ENCODE assay signal across 1 cellular context in the genomic region with DNA sequence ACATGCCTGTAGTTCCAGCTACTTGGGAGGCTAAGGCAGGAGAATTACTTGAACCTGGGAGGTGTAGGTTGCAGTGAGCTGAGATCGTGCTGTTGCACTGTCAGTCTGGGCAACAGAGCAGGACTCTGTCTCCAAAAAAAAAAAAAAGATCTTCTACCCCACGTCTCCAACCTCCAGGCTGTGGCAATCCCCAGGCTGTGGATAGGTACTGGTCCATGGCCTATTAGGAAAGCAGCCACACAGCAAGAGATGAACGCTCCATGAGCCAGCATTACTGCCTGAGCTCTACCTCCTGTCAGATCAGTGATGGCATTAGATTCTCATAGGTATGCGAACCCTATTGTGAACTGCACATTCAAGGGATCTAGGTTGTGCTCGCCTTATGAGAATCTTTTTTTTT.
TF ChIP-seq lines count a peak whose summit lies in the region.

No MANE protein-coding gene starts in this region.

TF ChIP-seq in GM23338, 12 proteins besides CTCF, POLR2A, EP300 and RAD21:
- TF ChIP-seq ZNF462 (CRISPR knock-in tag; IDR thresholded peaks at IDR 0.05) (no peak), EZH2phosphoT487 (IDR thresholded peaks at IDR 0.05; ENCODE audit: unreplicated experiment) (no peak), ZNF114 (CRISPR knock-in tag; IDR thresholded peaks at IDR 0.05) (no peak), STAT1 (IDR thresholded peaks at IDR 0.05; ENCODE audit: unreplicated experiment) (no peak)
TF ChIP-seq in GM23338: peak in this region for 0.
